Comparison of ENCODE assay signal across 8 cellular contexts in the genomic region with DNA sequence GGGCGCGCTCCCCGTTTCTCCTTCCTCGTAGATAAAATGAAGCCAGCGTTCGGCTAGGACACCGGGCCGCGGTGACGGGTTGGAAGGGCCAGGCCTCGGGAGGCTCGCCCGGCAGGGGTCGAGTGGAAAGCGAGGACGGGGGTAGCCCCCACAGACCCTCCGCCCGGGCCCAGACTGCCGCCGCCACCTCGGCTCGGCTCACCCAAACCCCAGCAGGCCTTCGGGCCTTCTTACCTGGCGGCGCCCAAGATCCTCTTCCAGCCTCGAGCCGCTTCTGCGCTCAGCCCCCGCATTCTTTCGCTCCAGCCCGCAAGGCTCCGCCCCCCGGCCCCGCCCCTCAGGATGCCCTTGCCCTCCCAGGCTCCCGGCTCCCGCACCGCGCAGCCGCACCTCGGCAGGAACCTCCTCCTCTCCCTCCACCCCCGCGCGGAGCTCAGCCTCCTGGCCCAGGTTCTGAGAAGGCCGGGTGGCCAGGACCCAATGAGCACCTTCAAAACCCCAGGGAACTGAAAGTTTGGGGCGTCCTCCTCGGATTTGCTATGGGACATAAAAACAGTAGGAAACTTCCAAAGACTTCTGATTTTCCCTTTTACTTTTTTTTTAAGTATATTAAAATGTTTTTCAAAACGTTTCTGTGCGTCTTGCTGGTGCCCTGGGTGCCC. TPM values are rescaled to one million over a fixed set of nuclear protein-coding genes. Genes with fewer than 3 reads are reported as not detected.
DNase-seq lines count a peak whose midpoint lies in the region; ATAC-seq and TF ChIP-seq lines count a peak whose summit lies in the region.

A gene with protein sequence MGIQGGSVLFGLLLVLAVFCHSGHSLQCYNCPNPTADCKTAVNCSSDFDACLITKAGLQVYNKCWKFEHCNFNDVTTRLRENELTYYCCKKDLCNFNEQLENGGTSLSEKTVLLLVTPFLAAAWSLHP (minus strand): TSS at position 276 of the 662 bp plus-strand sequence. CDS start 13,978 bp downstream, outside the sequence.

- TF ChIP-seq POLR2A in GM19193 (IDR thresholded peaks at IDR 0.05; ENCODE audit: extremely low read depth, insufficient read depth, insufficient read length) = peak; percentile 78

- H3K9me3 Mint-ChIP-seq in activated CD4-positive, alpha-beta T cell treated with anti-CD3 and anti-CD28 coated beads, Interleukin-2, amount 10 ng/mL, durations not matched to agents 24 days and 14 days = no peaks in the 10 kb centered on the region

- intact Hi-C loops in activated CD4-positive, alpha-beta T cell treated with anti-CD3 and anti-CD28 coated beads, Interleukin-2, amount 10 ng/mL, durations not matched to agents 24 days and 14 days (cut with micrococcal nuclease) = loop anchor here (1.0 to 10.0 kb wide), 5 partner anchors 36 to 1599 kb away; a partner anchor contains a TSS

- H3K36me3 Mint-ChIP-seq in activated CD4-positive, alpha-beta T cell treated with anti-CD3 and anti-CD28 coated beads, Interleukin-2, amount 10 ng/mL, durations not matched to agents 24 days and 14 days (ENCODE audit: low read depth) = peaks cover 23% of the 10 kb centered on the region

- peak; percentile 78 for ATAC-seq in HG03432 (IDR thresholded peaks at IDR 0.05; ENCODE audit: unreplicated experiment)

- H3K27ac Mint-ChIP-seq in activated CD4-positive, alpha-beta T cell treated with anti-CD3 and anti-CD28 coated beads, Interleukin-2, amount 10 ng/mL, durations not matched to agents 24 days and 14 days = peak within 1 kb of the TSS; percentile 89

- peaks cover 8% of the 10 kb centered on the region for H3K27me3 Mint-ChIP-seq in activated CD4-positive, alpha-beta T cell treated with anti-CD3 and anti-CD28 coated beads, Interleukin-2, amount 10 ng/mL, durations not matched to agents 24 days and 14 days

- H3K27ac ChIP-seq in cingulate gyrus (ENCODE audit: low read depth, low read length) = peak within 1 kb of the TSS; percentile 87

- peaks cover 36% of the 10 kb centered on the region for H3K4me1 Mint-ChIP-seq in activated CD4-positive, alpha-beta T cell treated with anti-CD3 and anti-CD28 coated beads, Interleukin-2, amount 10 ng/mL, durations not matched to agents 24 days and 14 days

- H3K4me3 Mint-ChIP-seq in activated CD4-positive, alpha-beta T cell treated with anti-CD3 and anti-CD28 coated beads, Interleukin-2, amount 10 ng/mL, durations not matched to agents 24 days and 14 days = peak within 1 kb of the TSS; percentile 90

- DNase-seq in AG20443 (ENCODE audit: low spot score) (peak; percentile 99), NCI-H510A treated with DMSO at 0.1 percent for 48 hours (lab: John Stamatoyannopoulos, UW) (peak; percentile 75), kidney tubule cell (ENCODE audit: low spot score) (peak; percentile 94)
- DNase-seq in activated CD4-positive, alpha-beta T cell treated with anti-CD3 and anti-CD28 coated beads, Interleukin-2, amount 10 ng/mL, durations not matched to agents 24 days and 14 days = peak; percentile 97
- DNase-seq in stimulated activated CD4-positive, alpha-beta T cell treated with anti-CD3 and anti-CD28 coated beads, Interleukin-1b, Interleukin-23, amount 100 ng/mL, for 1 hour (ENCODE audit: low read depth in 2 of 2) = peak; percentile 76 to 91

RNA-seq across cellular contexts. Expression of the gene that starts here (rescaled TPM):
- total RNA-seq in activated CD4-positive, alpha-beta T cell treated with anti-CD3 and anti-CD28 coated beads, Interleukin-2, amount 10 ng/mL, durations not matched to agents 24 days and 14 days = 94.1 and 98.7 TPM in 2 replicates

Comparison
In these comparisons a context has a peak if more than half of its experiments do, and no peak if none do; other contexts are left out.
1. Peak in every context shown above with its lines: DNase-seq, ATAC-seq and H3K27ac ChIP-seq.